ENCODE assay signal across 8 cellular contexts in genomic region chr18:51029694-51030536, GRCh38. TPM values are rescaled to one million over a fixed set of nuclear protein-coding genes. Genes with fewer than 3 reads are reported as not detected.
DNase-seq lines count a peak whose midpoint lies in the region; ATAC-seq and TF ChIP-seq lines count a peak whose summit lies in the region.

TSS of gene SMAD4 (plus strand) at chr18:51030213. CDS start at chr18:51047047, 16,834 bp downstream.

- peaks cover 42 to 88% (median 62%) of the 10 kb centered on the region in 6 donors for H3K4me1 ChIP-seq in spleen

- H3K9me3 ChIP-seq in spleen, result no peaks in the 10 kb centered on the region

- WGBS in spleen, 5 donors, result 0% methylated on average over 54 to 79 of the region's 79 CpGs

- H3K27me3 ChIP-seq in spleen (replicated peaks in 1 of 7), result no peaks in the 10 kb centered on the region

- TF ChIP-seq POLR2A in spleen (IDR thresholded peaks at IDR 0.05), result peak in 2 of 3 donors; percentile 41 to 82

- TF ChIP-seq CTCF in AG09309 (IDR thresholded peaks at IDR 0.05; ENCODE audit: control insufficient read depth, insufficient read depth, low read depth, low read length, missing control alignments) (no peak), spleen (IDR thresholded peaks at IDR 0.05 in 8 of 11, conservative IDR thresholded peaks at IDR 0.05 in 3 of 11) (peak in 1 of 11 experiments; percentile 15)

- peaks cover 0 to 27% (median 6%) of the 10 kb centered on the region in 6 donors for H3K36me3 ChIP-seq in spleen

- ATAC-seq in GM19025 (IDR thresholded peaks at IDR 0.05; ENCODE audit: low read depth, unreplicated experiment), result peak; percentile 73
- peak; percentile 80 for ATAC-seq in HG03280 (IDR thresholded peaks at IDR 0.05; ENCODE audit: unreplicated experiment)

- DNase-seq in AG09309 (ENCODE audit: low read depth) (peak; percentile 81), NCI-H345 (lab: John Stamatoyannopoulos, UW) (peak; percentile 96), inferior parietal cortex (ENCODE audit: extremely low spot score) (peak; percentile 96), spleen (peak; percentile 99)
- DNase-seq in activated CD4-positive, CD25-positive, alpha-beta regulatory T cell treated with anti-CD3 and anti-CD28 coated beads, Interleukin-2, amount 50 U/mL, for 16 hours (ENCODE audit: low read depth, low spot score), result peak; percentile 95
- DNase-seq in central memory CD4-positive, alpha-beta T cell, result peak; percentile 97

- intact Hi-C loops in spleen (cut with DNase I; ENCODE audit: low total_unique reads), result loop anchor here (5.0 kb wide), 1 partner anchor 63 kb away; the partner anchor contains the start of gene ELAC1

- H3K4me3 ChIP-seq in AG09309 (ENCODE audit: control insufficient read depth, low read depth, low read length), result peak within 1 kb of the TSS; percentile 83
- peak within 1 kb of the TSS; percentile 56 to 84 (median 65) for H3K4me3 ChIP-seq in spleen

- peak within 1 kb of the TSS; percentile 94 to 99 (median 99) for H3K27ac ChIP-seq in spleen

RNA-seq across cellular contexts. Expression of gene SMAD4, which starts in this region (rescaled TPM):
- 100 to 1,000 TPM in 4 of 7 donors, 10 to 100 TPM in 3; 84.6 to 139 (median 107) TPM for total RNA-seq in spleen
- 10 to 100 TPM in 1 of 3 donors, 1 to 10 TPM in 2; 8.9 to 14.5 (median 9.8) TPM for polyA plus RNA-seq in spleen

Comparison
In these comparisons a context has a peak if more than half of its experiments do, and no peak if none do; other contexts are left out.
1. Peak in every context shown above with its lines: DNase-seq, ATAC-seq, H3K4me3 ChIP-seq and H3K27ac ChIP-seq.